In genomic region chr12:130590685-130591084, GRCh38 we compare ENCODE assay signal across 19 cellular contexts.
DNase-seq lines count a peak whose midpoint lies in the region; ATAC-seq and TF ChIP-seq lines count a peak whose summit lies in the region.
"Had no signal": no experiment of that assay in that cellular context is flagged by ENCODE, and none has a peak within 500 bp of the region (broad histone marks: within the 10 kb centered on the region; RNA-seq: fewer than 3 reads in every experiment).

No MANE protein-coding gene starts in this region.

- no peaks in the 10 kb centered on the region for H3K79me2 ChIP-seq in DND-41 (ENCODE audit: insufficient read depth, low read length)

- H3K4me3 Mint-ChIP-seq in Caco-2 (ENCODE audit: unreplicated experiment): no peak overlapping the region
- H3K4me3 Mint-ChIP-seq: B cell; CD4-positive, alpha-beta T cell; CD8-positive, alpha-beta T cell had no signal

- H3K36me3 ChIP-seq in BLaER1 (no peaks in the 10 kb centered on the region), DND-41 (ENCODE audit: insufficient read depth, low read length) (no peaks in the 10 kb centered on the region), Caco-2 (ENCODE audit: control insufficient read depth, insufficient read depth, low read length) (no peaks in the 10 kb centered on the region)

- no peaks in the 10 kb centered on the region for H3K4me1 Mint-ChIP-seq in Caco-2 (ENCODE audit: low read depth, unreplicated experiment)
- H3K4me1 Mint-ChIP-seq: B cell had no signal

- H3K27ac ChIP-seq in BLaER1 (no peak overlapping the region), DND-41 (ENCODE audit: low read length) (peak overlapping the region; percentile 95)
- H3K27ac ChIP-seq: 22Rv1, A549, C4-2B had no signal

- H3K27me3 ChIP-seq in BLaER1 (peaks cover 12% of the 10 kb centered on the region), DND-41 (ENCODE audit: insufficient read depth, low read length, poor library complexity) (no peaks in the 10 kb centered on the region), Caco-2 (replicated peaks; ENCODE audit: control insufficient read depth, insufficient read depth, low read length) (no peaks in the 10 kb centered on the region)

- no peaks in the 10 kb centered on the region for H3K9me3 Mint-ChIP-seq in Caco-2 (ENCODE audit: unreplicated experiment)
- H3K9me3 Mint-ChIP-seq: CD4-positive, alpha-beta T cell; CD8-positive, alpha-beta T cell had no signal

- POLR2A ChIA-PET in Caco-2 (lab: Charles Lee): no interaction called here

- no peaks in the 10 kb centered on the region for H3K36me3 Mint-ChIP-seq in Caco-2 (ENCODE audit: insufficient read depth, unreplicated experiment)
- H3K36me3 Mint-ChIP-seq: CD8-positive, alpha-beta T cell had no signal

- peak overlapping the region; percentile 83 for H3K4me2 ChIP-seq in BLaER1
- peak overlapping the region; percentile 60 for H3K4me2 ChIP-seq in DND-41 (ENCODE audit: insufficient read depth, low read length)
- H3K4me2 ChIP-seq: A549 had no signal

- H3K9me3 ChIP-seq in BLaER1: peaks cover 6% of the 10 kb centered on the region; the same call in 1 of the 2 replicates
- H3K9me3 ChIP-seq in DND-41 (ENCODE audit: insufficient read depth, low read length, severe bottlenecking): no peaks in the 10 kb centered on the region
- no peaks in the 10 kb centered on the region for H3K9me3 ChIP-seq in Caco-2
- H3K9me3 ChIP-seq: A549 had no signal

- no TSS peak for BruUV-seq in Caco-2 (replicated peaks; lab: Mats Ljungman, UMichigan)

- H3K27me3 Mint-ChIP-seq in Caco-2 (ENCODE audit: insufficient read depth, unreplicated experiment): peaks cover 4% of the 10 kb centered on the region
- H3K27me3 Mint-ChIP-seq: B cell had no signal

- peak overlapping the region; percentile 41; the same call in 1 of the 2 replicates for H2AFZ ChIP-seq in DND-41 (ENCODE audit: low read depth, low read length)

- H4K20me1 ChIP-seq in BLaER1 (peaks cover 12% of the 10 kb centered on the region; the same call in 1 of the 2 replicates), DND-41 (ENCODE audit: insufficient read depth, low read length) (no peaks in the 10 kb centered on the region)

- CTCF ChIA-PET in Caco-2 (lab: Charles Lee): no interaction called here

- H3K4me1 ChIP-seq in BLaER1 (peaks cover 53% of the 10 kb centered on the region), DND-41 (ENCODE audit: insufficient read depth, low read length) (peaks cover 53% of the 10 kb centered on the region), Caco-2 (no peaks in the 10 kb centered on the region)
- H3K4me1 ChIP-seq: A549 had no signal

- no peak overlapping the region for H3K27ac Mint-ChIP-seq in Caco-2 (ENCODE audit: unreplicated experiment)
- H3K27ac Mint-ChIP-seq: B cell; CD4-positive, alpha-beta T cell; CD8-positive, alpha-beta T cell had no signal

- intact Hi-C loops in posterior vena cava (cut with DNase I): no loop called here
- intact Hi-C loops in sciatic nerve (cut with DNase I): no loop called here
- intact Hi-C loops in Caco-2 (cut with micrococcal nuclease; ENCODE audit: unreplicated experiment): no loop called here

- H3K4me3 ChIP-seq in BLaER1 (no peak overlapping the region), DND-41 (ENCODE audit: low read depth in 1 of 2, low read length in 2 of 2) (no peak overlapping the region; a peak in 1 of 4 replicates), Caco-2 (ENCODE audit: low read depth, low read length) (no peak overlapping the region)
- H3K4me3 ChIP-seq: A549 had no signal

- no peak for TF ChIP-seq CTCF in DND-41 (IDR thresholded peaks at IDR 0.05; ENCODE audit: borderline replicate concordance, extremely low read depth, low read length, poor library complexity, severe bottlenecking)
- no peak for TF ChIP-seq CTCF in Caco-2 (IDR thresholded peaks at IDR 0.05; ENCODE audit: insufficient read depth in 1 of 2, low read depth in 1 of 2, low read length in 1 of 2, severe bottlenecking in 1 of 2, unreplicated experiment in 1 of 2)

- H3K9ac ChIP-seq in BLaER1: no peak overlapping the region
- H3K9ac ChIP-seq in DND-41 (ENCODE audit: low read depth, low read length): peak overlapping the region; percentile 59

- no peak for DNase-seq in DND-41
- peak; percentile 71 for DNase-seq in posterior vena cava (ENCODE audit: low spot score)
- peak; percentile 36 for DNase-seq in sciatic nerve (ENCODE audit: low spot score)
- no peak for DNase-seq in stimulated activated CD4-positive, alpha-beta T cell treated with anti-CD3 and anti-CD28 coated beads, Interleukin-12 subunit alpha, Interleukin-12 subunit beta, amount 100 ng/mL, for 4 hours
- no peak for DNase-seq in Caco-2
- DNase-seq: AML-193; CD4-positive, alpha-beta T cell; CD8-positive, alpha-beta T cell; DMS 273 treated with DMSO at 0.1 percent for 48 hours; DMS153; DMS53; DMS79; GF-D8 had no signal

- no peak for ATAC-seq in DND-41 (ENCODE audit: insufficient read depth, low read depth)
- no peak for ATAC-seq in sciatic nerve
- no peak for ATAC-seq in GM19351 (IDR thresholded peaks at IDR 0.05; ENCODE audit: unreplicated experiment)
- ATAC-seq: A549; CD8-positive, alpha-beta T cell had no signal

Comparison
In these comparisons a context has a peak if more than half of its experiments do, and no peak if none do; other contexts are left out.
1. DNase-seq: peak in posterior vena cava (single experiment) and sciatic nerve (single experiment); none in DND-41 (single experiment), stimulated activated CD4-positive, alpha-beta T cell treated with anti-CD3 and anti-CD28 coated beads, Interleukin-12 subunit alpha, Interleukin-12 subunit beta, amount 100 ng/mL, for 4 hours (single experiment) and Caco-2 (0 of 2).